ENCODE assay signal across 8 cellular contexts in the genomic region with DNA sequence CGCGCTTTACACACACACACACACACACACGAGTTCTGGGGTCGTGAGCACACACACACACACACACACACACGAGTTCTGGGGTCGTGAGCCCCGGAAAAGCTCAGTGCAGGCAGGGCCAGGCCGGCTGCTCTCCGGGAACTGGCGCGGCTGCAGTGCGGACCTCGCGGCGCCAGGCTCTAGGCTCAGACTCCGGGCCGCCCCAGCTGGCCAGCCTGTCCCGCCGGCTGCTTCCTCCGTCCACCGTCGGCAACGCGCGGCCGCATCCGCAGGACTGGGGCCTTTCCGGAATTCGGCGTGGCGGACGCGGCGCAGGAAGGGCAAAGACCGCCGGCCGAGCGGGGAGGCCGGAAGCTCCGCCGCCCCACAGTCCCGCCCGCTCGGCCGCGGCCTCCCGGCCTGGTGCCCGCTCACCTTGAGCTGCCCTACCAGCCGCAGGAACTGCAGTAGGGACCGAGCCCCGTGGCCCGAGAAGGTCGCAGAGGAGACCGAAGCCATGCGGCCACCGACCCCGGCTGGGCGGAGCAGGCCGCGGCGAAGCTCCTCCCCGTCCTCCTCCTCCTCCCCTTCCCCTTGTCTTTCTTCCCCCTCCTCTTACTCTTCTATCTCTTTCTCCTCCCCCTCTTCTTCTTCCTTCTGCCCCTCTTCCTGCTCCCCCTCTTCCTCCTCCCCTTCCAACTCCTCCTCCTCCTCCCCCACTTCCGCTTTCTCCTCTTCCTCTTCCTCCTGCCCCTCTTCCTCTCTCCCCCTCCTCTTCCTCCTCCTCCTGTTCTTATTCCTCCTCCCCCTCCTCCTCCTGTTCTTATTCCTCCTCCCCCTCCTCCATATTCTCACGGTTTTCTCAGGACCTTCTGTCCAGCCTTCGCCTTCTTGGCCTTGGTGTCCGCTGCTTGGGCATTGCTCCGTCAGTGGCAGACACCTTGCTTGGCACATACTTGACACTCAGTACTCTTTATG. TPM values are rescaled to one million over a fixed set of nuclear protein-coding genes. Genes with fewer than 3 reads are reported as not detected.
DNase-seq lines count a peak whose midpoint lies in the region; ATAC-seq lines count a peak whose summit lies in the region.

A gene with protein sequence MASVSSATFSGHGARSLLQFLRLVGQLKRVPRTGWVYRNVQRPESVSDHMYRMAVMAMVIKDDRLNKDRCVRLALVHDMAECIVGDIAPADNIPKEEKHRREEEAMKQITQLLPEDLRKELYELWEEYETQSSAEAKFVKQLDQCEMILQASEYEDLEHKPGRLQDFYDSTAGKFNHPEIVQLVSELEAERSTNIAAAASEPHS (minus strand): TSS at position 533 of the 957 bp plus-strand sequence. CDS start 35 bp downstream, at position 498.

- CTCF ChIA-PET in activated CD8-positive, alpha-beta T cell treated with anti-CD3 and anti-CD28 coated beads, Interleukin-2, amount 10 ng/mL, durations not matched to agents 7 days and 5 days (lab: Charles Lee) = interaction anchor here (0.9 to 2.4 kb wide), 7 partner anchors 9 to 685 kb away, joined by 3 to 18 read pairs (median 4); partner anchors contain the start of genes TPD52L1 and TRMT11

- peak within 1 kb of the TSS; percentile 55 to 86 for H2BK12ac ChIP-seq in mesenchymal stem cell (ENCODE audit: low read length in 2 of 2)

- H3K27ac Mint-ChIP-seq in activated CD8-positive, alpha-beta T cell treated with anti-CD3 and anti-CD28 coated beads, Interleukin-2, amount 10 ng/mL, durations not matched to agents 7 days and 5 days = peak within 1 kb of the TSS; percentile 91

- H4K8ac ChIP-seq in mesenchymal stem cell (ENCODE audit: low read length) = peak within 1 kb of the TSS; percentile 99

- no peaks in the 10 kb centered on the region for H3K9me3 ChIP-seq in endocrine pancreas (ENCODE audit: control insufficient read depth, low read length)
- H3K9me3 ChIP-seq in mesenchymal stem cell (ENCODE audit: control insufficient read depth, low read length) = peaks cover 7% of the 10 kb centered on the region

- WGBS in mesenchymal stem cell = 6% methylated on average over 57 of the region's 67 CpGs

- H3K27ac ChIP-seq in mesenchymal stem cell (ENCODE audit: low read length, poor library complexity, severe bottlenecking) = peak within 1 kb of the TSS; percentile 83

- H3K27me3 ChIP-seq in endocrine pancreas (ENCODE audit: control insufficient read depth, insufficient read depth, low read length) = no peaks in the 10 kb centered on the region
- H3K27me3 ChIP-seq in mesenchymal stem cell (ENCODE audit: control insufficient read depth in 1 of 2, insufficient read depth in 1 of 2, low read length in 2 of 2) = peaks cover 0 to 7% of the 10 kb centered on the region in 2 experiments

- H2BK15ac ChIP-seq in mesenchymal stem cell (ENCODE audit: low read depth, poor library complexity, severe bottlenecking) = peak within 1 kb of the TSS; percentile 92

- peaks cover 44% of the 10 kb centered on the region for H3K4me1 Mint-ChIP-seq in activated CD8-positive, alpha-beta T cell treated with anti-CD3 and anti-CD28 coated beads, Interleukin-2, amount 10 ng/mL, durations not matched to agents 7 days and 5 days (ENCODE audit: low read depth)

- H2BK5ac ChIP-seq in mesenchymal stem cell (ENCODE audit: low read depth, low read length, poor library complexity, severe bottlenecking) = peak within 1 kb of the TSS; percentile 91

- peaks cover 2% of the 10 kb centered on the region for H3K36me3 ChIP-seq in endocrine pancreas (ENCODE audit: control insufficient read depth, insufficient read depth, low read length)
- H3K36me3 ChIP-seq in mesenchymal stem cell (ENCODE audit: control insufficient read depth in 1 of 2, insufficient read depth in 2 of 2, low read depth in 1 of 2, low read length in 2 of 2) = peaks cover 4 to 34% of the 10 kb centered on the region in 2 experiments

- peaks cover 21% of the 10 kb centered on the region for H3K27me3 Mint-ChIP-seq in activated CD8-positive, alpha-beta T cell treated with anti-CD3 and anti-CD28 coated beads, Interleukin-2, amount 10 ng/mL, durations not matched to agents 7 days and 5 days (ENCODE audit: low read depth)

- peak within 1 kb of the TSS; percentile 95 for H3K4me3 ChIP-seq in endocrine pancreas (ENCODE audit: control insufficient read depth, insufficient read depth, low read length)
- H3K4me3 ChIP-seq in mesenchymal stem cell (ENCODE audit: insufficient read depth in 1 of 2, low read depth in 1 of 2, low read length in 2 of 2) = peak within 1 kb of the TSS; percentile 83 to 88

- peaks cover 30% of the 10 kb centered on the region for H3K36me3 Mint-ChIP-seq in activated CD8-positive, alpha-beta T cell treated with anti-CD3 and anti-CD28 coated beads, Interleukin-2, amount 10 ng/mL, durations not matched to agents 7 days and 5 days (ENCODE audit: low read depth)

- H3K14ac ChIP-seq in mesenchymal stem cell (ENCODE audit: low read length in 2 of 2) = peak within 1 kb of the TSS in 1 of 2 experiments; percentile 98

- peak within 1 kb of the TSS; percentile 89 for H3K4me3 Mint-ChIP-seq in activated CD8-positive, alpha-beta T cell treated with anti-CD3 and anti-CD28 coated beads, Interleukin-2, amount 10 ng/mL, durations not matched to agents 7 days and 5 days

- peak within 1 kb of the TSS in 1 of 2 experiments; percentile 99 for H3K23ac ChIP-seq in mesenchymal stem cell (ENCODE audit: low read length in 2 of 2)

- H3K9ac ChIP-seq in endocrine pancreas (ENCODE audit: control insufficient read depth, insufficient read depth, low read length) = peak within 1 kb of the TSS; percentile 89
- H3K9ac ChIP-seq in mesenchymal stem cell (ENCODE audit: low read length) = peak within 1 kb of the TSS; percentile 92

- peak within 1 kb of the TSS; percentile 96 for H2AFZ ChIP-seq in mesenchymal stem cell (ENCODE audit: low read depth, low read length)

- peak within 1 kb of the TSS; percentile 96 to 98 for H3K4ac ChIP-seq in mesenchymal stem cell (ENCODE audit: low read depth in 1 of 2, low read length in 2 of 2)

- ATAC-seq in GM18868 (IDR thresholded peaks at IDR 0.05; ENCODE audit: unreplicated experiment) (peak; percentile 79), HG03066 (IDR thresholded peaks at IDR 0.05; ENCODE audit: low read depth, unreplicated experiment) (peak; percentile 77)
- ATAC-seq in activated CD8-positive, alpha-beta T cell treated with anti-CD3 and anti-CD28 coated beads, Interleukin-2, amount 10 ng/mL, durations not matched to agents 7 days and 5 days = peak; percentile 81

- POLR2A ChIA-PET in activated CD8-positive, alpha-beta T cell treated with anti-CD3 and anti-CD28 coated beads, Interleukin-2, amount 10 ng/mL, durations not matched to agents 7 days and 5 days (lab: Charles Lee) = interaction anchor here (0.7 to 1.7 kb wide), 4 partner anchors 29 to 488 kb away, joined by 3 to 16 read pairs (median 6); partner anchors contain the start of gene NCOA7

- peak within 1 kb of the TSS; percentile 80 for H2BK120ac ChIP-seq in mesenchymal stem cell (ENCODE audit: low read depth, low read length)

- H4K91ac ChIP-seq in mesenchymal stem cell (ENCODE audit: low read length) = peak within 1 kb of the TSS; percentile 99

- H3K9me3 Mint-ChIP-seq in activated CD8-positive, alpha-beta T cell treated with anti-CD3 and anti-CD28 coated beads, Interleukin-2, amount 10 ng/mL, durations not matched to agents 7 days and 5 days (ENCODE audit: insufficient read depth) = no peaks in the 10 kb centered on the region

- peaks cover 6% of the 10 kb centered on the region for H3K4me1 ChIP-seq in endocrine pancreas (ENCODE audit: control insufficient read depth, insufficient read depth, low read length)
- H3K4me1 ChIP-seq in mesenchymal stem cell (ENCODE audit: control insufficient read depth, insufficient read depth, low read depth, low read length) = peaks cover 2% of the 10 kb centered on the region

- peak within 1 kb of the TSS; percentile 87 for H2AK5ac ChIP-seq in mesenchymal stem cell (ENCODE audit: low read length, severe bottlenecking)

- DNase-seq in AG20443 (ENCODE audit: low spot score) (peak; percentile 88), NCI-H774 (lab: John Stamatoyannopoulos, UW) (peak; percentile 84), mesenchymal stem cell (peak; percentile 83)
- peak; percentile 57 for DNase-seq in activated CD8-positive, alpha-beta T cell treated with anti-CD3 and anti-CD28 coated beads, Interleukin-2, amount 10 ng/mL, durations not matched to agents 7 days and 5 days
- peak; percentile 36 to 37 for DNase-seq in stimulated activated CD8-positive, alpha-beta memory T cell treated with anti-CD3 and anti-CD28 coated beads, Interleukin-2, amount 100 ng/mL, for 48 hours (ENCODE audit: low read depth in 2 of 2)

- peaks cover 16% of the 10 kb centered on the region for H3K79me1 ChIP-seq in mesenchymal stem cell (replicated peaks; ENCODE audit: low read length, poor library complexity, severe bottlenecking)

- H3K18ac ChIP-seq in mesenchymal stem cell (ENCODE audit: low read depth in 1 of 2, low read length in 2 of 2) = peak within 1 kb of the TSS; percentile 89 to 97

- H3K4me2 ChIP-seq in mesenchymal stem cell (ENCODE audit: low read length, poor library complexity, severe bottlenecking) = peak within 1 kb of the TSS; percentile 70

RNA-seq across cellular contexts. Expression of the gene that starts here (rescaled TPM):
- total RNA-seq in activated CD8-positive, alpha-beta T cell treated with anti-CD3 and anti-CD28 coated beads, Interleukin-2, amount 10 ng/mL, durations not matched to agents 7 days and 5 days = 10 to 100 TPM; 61.7 to 69.8 TPM
- 47.5 TPM for polyA plus RNA-seq in mesenchymal stem cell (2013, experiment 1 of 2)
- 50.7 TPM for polyA plus RNA-seq in mesenchymal stem cell (2013, experiment 2 of 2)

Comparison
In these comparisons a context has a peak if more than half of its experiments do, and no peak if none do; other contexts are left out.
1. Peak in every context shown above with its lines: DNase-seq, ATAC-seq, H3K4me3 ChIP-seq and H3K27ac ChIP-seq.
2. DNase-seq: peak in every context shown above with its lines; median percentile 88 in AG20443; 84 in NCI-H774; 83 in mesenchymal stem cell; 57 in activated CD8-positive, alpha-beta T cell treated with anti-CD3 and anti-CD28 coated beads, Interleukin-2, amount 10 ng/mL, durations not matched to agents 7 days and 5 days; 36 in stimulated activated CD8-positive, alpha-beta memory T cell treated with anti-CD3 and anti-CD28 coated beads, Interleukin-2, amount 100 ng/mL, for 48 hours.